8 cellular contexts compared by ENCODE assay signal in the genomic region with DNA sequence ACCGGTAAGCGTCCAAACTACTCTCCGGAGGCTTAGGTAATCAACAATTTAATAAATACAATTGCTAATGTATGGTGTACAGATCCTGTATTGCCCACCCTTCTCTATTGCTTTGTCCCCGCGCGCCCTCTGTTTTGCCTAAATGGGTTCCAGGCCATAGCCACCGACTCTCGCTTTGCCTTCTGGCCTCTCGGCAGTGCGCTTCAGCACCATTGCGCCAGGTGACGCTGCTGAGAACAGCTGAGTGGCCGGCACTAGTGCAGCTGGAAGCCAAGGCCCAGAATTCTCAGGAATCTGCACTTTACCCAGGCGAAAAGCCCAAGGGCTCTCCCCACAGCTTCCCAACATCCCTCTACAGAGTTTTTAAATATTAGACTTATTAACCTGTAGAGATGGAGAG.
A peak's percentile ranks its signal among the peaks of the same experiment; 100 is the strongest.
DNase-seq lines count a peak whose midpoint lies in the region; ATAC-seq and TF ChIP-seq lines count a peak whose summit lies in the region.
"Not testable (repeated sequence)": the region's sequence is repeated elsewhere in the genome, so short reads cannot be mapped to it uniquely, and the experiment has no call there.

No MANE protein-coding gene starts in this region.

- H3K4me1 ChIP-seq in foreskin keratinocyte; right cardiac atrium (ENCODE audit: control insufficient read depth, insufficient read depth, low read length); upper lobe of right lung: not testable (repeated sequence)

- H3K9me3 Mint-ChIP-seq in memory B cell: not testable (repeated sequence)

- not testable (repeated sequence) for H3K27me3 Mint-ChIP-seq in memory B cell

- ATAC-seq in GM18502 (IDR thresholded peaks at IDR 0.05; ENCODE audit: poor library complexity, unreplicated experiment): peak; percentile 53
- peak; percentile 54 for ATAC-seq in GM21447 (IDR thresholded peaks at IDR 0.05; ENCODE audit: unreplicated experiment)
- peak; percentile 56 for ATAC-seq in HG02885 (IDR thresholded peaks at IDR 0.05; ENCODE audit: poor library complexity, unreplicated experiment)
- ATAC-seq in SK-N-SH treated with all-trans-retinoic acid at 6 μM for 48 hours: peak; percentile 92
- peak; percentile 35 for ATAC-seq in foreskin keratinocyte
- ATAC-seq in right cardiac atrium: peak; percentile 90 to 92
- ATAC-seq in memory B cell (ENCODE audit: low read depth): peak; percentile 59
- peak; percentile 93 for ATAC-seq in upper lobe of right lung

- not testable (repeated sequence) for H3K27ac Mint-ChIP-seq in memory B cell

- not testable (repeated sequence) for H3K27ac ChIP-seq in foreskin keratinocyte; right cardiac atrium (ENCODE audit: low read length); upper lobe of right lung

- not testable (repeated sequence) for H3K36me3 ChIP-seq in upper lobe of right lung

- intact Hi-C loops in right cardiac atrium (cut with DNase I); upper lobe of right lung (cut with DNase I): not testable (repeated sequence)

- H3K4me1 Mint-ChIP-seq in memory B cell: not testable (repeated sequence)

- WGBS in right cardiac atrium: no CpG with 5 or more reads among the region's 14 CpGs

- H3K4me3 ChIP-seq in right cardiac atrium (ENCODE audit: low read length); upper lobe of right lung: not testable (repeated sequence)

- H3K9me3 ChIP-seq in right cardiac atrium (ENCODE audit: control insufficient read depth, low read length); upper lobe of right lung: not testable (repeated sequence)

- not testable (repeated sequence) for H3K27me3 ChIP-seq in foreskin keratinocyte; right cardiac atrium (ENCODE audit: control insufficient read depth, insufficient read depth); upper lobe of right lung

- not testable (repeated sequence) for TF ChIP-seq CTCF in foreskin keratinocyte (conservative IDR thresholded peaks at IDR 0.05); upper lobe of right lung (IDR thresholded peaks at IDR 0.05)

- DNase-seq in foreskin keratinocyte; right cardiac atrium; memory B cell (ENCODE audit: low spot score in 2 of 2); upper lobe of right lung: not testable (repeated sequence)

- not testable (repeated sequence) for H3K4me3 Mint-ChIP-seq in memory B cell

- not testable (repeated sequence) for H3K36me3 Mint-ChIP-seq in memory B cell

Comparison
In these comparisons a context has a peak if more than half of its experiments do, and no peak if none do; other contexts are left out.
1. ATAC-seq: peak in every context shown above with its lines; median percentile 93 in upper lobe of right lung; 92 in SK-N-SH treated with all-trans-retinoic acid at 6 μM for 48 hours; 91 in right cardiac atrium; 59 in memory B cell; 56 in HG02885; 54 in GM21447; 53 in GM18502; 35 in foreskin keratinocyte.